Comparison of ENCODE assay signal across 8 cellular contexts in genomic region chr1:26530898-26531598, GRCh38. TPM values are rescaled to one million over a fixed set of nuclear protein-coding genes. Genes with fewer than 3 reads are reported as not detected.
DNase-seq lines count a peak whose midpoint lies in the region; ATAC-seq and TF ChIP-seq lines count a peak whose summit lies in the region.

No MANE protein-coding gene starts in this region.

- no peak overlapping the region for H3K27ac ChIP-seq in ACC112 (ENCODE audit: low read depth, low read length)

- H3K36me3 Mint-ChIP-seq in activated CD8-positive, alpha-beta T cell treated with anti-CD3 and anti-CD28 coated beads for 36 hours (ENCODE audit: low read depth) = no peaks in the 10 kb centered on the region
- H3K36me3 Mint-ChIP-seq in stimulated activated naive CD8-positive, alpha-beta T cell treated with anti-CD3 and anti-CD28 coated beads, Interleukin-15, Interleukin-2, amounts not matched to agents 100 ng/mL and 50 ng/mL, for 24 hours (ENCODE audit: low read depth) = no peaks in the 10 kb centered on the region

- peaks cover 27% of the 10 kb centered on the region for H3K4me1 Mint-ChIP-seq in activated CD8-positive, alpha-beta T cell treated with anti-CD3 and anti-CD28 coated beads for 36 hours (ENCODE audit: low read depth)
- peaks cover 39% of the 10 kb centered on the region for H3K4me1 Mint-ChIP-seq in stimulated activated naive CD8-positive, alpha-beta T cell treated with anti-CD3 and anti-CD28 coated beads, Interleukin-15, Interleukin-2, amounts not matched to agents 100 ng/mL and 50 ng/mL, for 24 hours (ENCODE audit: low read depth)

- DNase-seq in G401 (ENCODE audit: low spot score) (peak; percentile 83), NCI-H1436 treated with DMSO at 0.1 percent for 48 hours (lab: John Stamatoyannopoulos, UW) (peak; percentile 48), posterior vena cava (ENCODE audit: low spot score) (no peak)
- no peak for DNase-seq in activated CD8-positive, alpha-beta T cell treated with anti-CD3 and anti-CD28 coated beads for 36 hours

- POLR2A ChIA-PET in activated CD8-positive, alpha-beta T cell treated with anti-CD3 and anti-CD28 coated beads for 36 hours (lab: Charles Lee) = interaction anchor here (1.2 to 2.3 kb wide), 3 partner anchors 10 to 71 kb away, joined by 3 to 13 read pairs (median 3); no protein-coding TSS in a partner anchor

- H3K36me3 ChIP-seq in ACC112 (ENCODE audit: insufficient read depth, low read length) (no peaks in the 10 kb centered on the region), iPS-15b (ENCODE audit: control insufficient read depth, insufficient read depth, low read length) (no peaks in the 10 kb centered on the region)

- H3K27ac Mint-ChIP-seq in activated CD8-positive, alpha-beta T cell treated with anti-CD3 and anti-CD28 coated beads for 36 hours = no peak overlapping the region
- H3K27ac Mint-ChIP-seq in stimulated activated naive CD8-positive, alpha-beta T cell treated with anti-CD3 and anti-CD28 coated beads, Interleukin-15, Interleukin-2, amounts not matched to agents 100 ng/mL and 50 ng/mL, for 24 hours = no peak overlapping the region

- in situ Hi-C loops in G401 (cut with HindIII; ENCODE audit: low sequenced_read_pairs) = no loop called here

- H3K4me1 ChIP-seq in ACC112 (ENCODE audit: control insufficient read depth, insufficient read depth, low read length, unreplicated experiment) = peaks cover 10% of the 10 kb centered on the region
- peaks cover 10% of the 10 kb centered on the region for H3K4me1 ChIP-seq in iPS-15b (ENCODE audit: control insufficient read depth, insufficient read depth, low read length)

- H3K9me3 Mint-ChIP-seq in activated CD8-positive, alpha-beta T cell treated with anti-CD3 and anti-CD28 coated beads for 36 hours = no peaks in the 10 kb centered on the region
- H3K9me3 Mint-ChIP-seq in stimulated activated naive CD8-positive, alpha-beta T cell treated with anti-CD3 and anti-CD28 coated beads, Interleukin-15, Interleukin-2, amounts not matched to agents 100 ng/mL and 50 ng/mL, for 24 hours = no peaks in the 10 kb centered on the region

- TF ChIP-seq CTCF in activated CD8-positive, alpha-beta T cell treated with anti-CD3 and anti-CD28 coated beads for 36 hours (IDR thresholded peaks at IDR 0.05) = no peak

- ATAC-seq in activated CD8-positive, alpha-beta T cell treated with anti-CD3 and anti-CD28 coated beads for 36 hours = no peak
- ATAC-seq in GM19035 (IDR thresholded peaks at IDR 0.05; ENCODE audit: unreplicated experiment) = no peak

- intact Hi-C loops in activated CD8-positive, alpha-beta T cell treated with anti-CD3 and anti-CD28 coated beads for 36 hours (cut with micrococcal nuclease) = no loop called here
- intact Hi-C loops in posterior vena cava (cut with DNase I) = no loop called here

- H3K4me3 ChIP-seq in ACC112 (ENCODE audit: low read depth, low read length) (peak overlapping the region; percentile 75), iPS-15b (ENCODE audit: low read depth, low read length) (peak overlapping the region; percentile 96)

- CTCF ChIA-PET in activated CD8-positive, alpha-beta T cell treated with anti-CD3 and anti-CD28 coated beads for 36 hours (lab: Charles Lee) = interaction anchor here (1.5 to 4.4 kb wide), 5 partner anchors 7 to 71 kb away, joined by 5 to 26 read pairs (median 8); no protein-coding TSS in a partner anchor

- H3K4me3 Mint-ChIP-seq in activated CD8-positive, alpha-beta T cell treated with anti-CD3 and anti-CD28 coated beads for 36 hours = peak overlapping the region; percentile 82
- H3K4me3 Mint-ChIP-seq in stimulated activated naive CD8-positive, alpha-beta T cell treated with anti-CD3 and anti-CD28 coated beads, Interleukin-15, Interleukin-2, amounts not matched to agents 100 ng/mL and 50 ng/mL, for 24 hours = peak overlapping the region; percentile 87

- H3K27me3 Mint-ChIP-seq in activated CD8-positive, alpha-beta T cell treated with anti-CD3 and anti-CD28 coated beads for 36 hours = peaks cover 3% of the 10 kb centered on the region
- H3K27me3 Mint-ChIP-seq in stimulated activated naive CD8-positive, alpha-beta T cell treated with anti-CD3 and anti-CD28 coated beads, Interleukin-15, Interleukin-2, amounts not matched to agents 100 ng/mL and 50 ng/mL, for 24 hours = no peaks in the 10 kb centered on the region

- no peaks in the 10 kb centered on the region for H3K79me2 ChIP-seq in ACC112 (ENCODE audit: control insufficient read depth, insufficient read depth, low read length, unreplicated experiment)

- peak overlapping the region; percentile 81 for H3K9ac ChIP-seq in iPS-15b (ENCODE audit: low read depth, low read length)

- H2AFZ ChIP-seq in ACC112 (ENCODE audit: low read length, unreplicated experiment) = no peak overlapping the region

- no peaks in the 10 kb centered on the region for H3K9me3 ChIP-seq in iPS-15b (ENCODE audit: control insufficient read depth, insufficient read depth, low read length)

- H3K27me3 ChIP-seq in ACC112 (ENCODE audit: insufficient read depth, low read length) (no peaks in the 10 kb centered on the region), iPS-15b (ENCODE audit: control insufficient read depth, insufficient read depth, low read length) (no peaks in the 10 kb centered on the region)

RNA-seq across cellular contexts. Expression of gene RPS6KA1, which starts 1.5 kb away (rescaled TPM):
- 254 and 296 TPM in 2 replicates for total RNA-seq in G401 (2014; rRNA removed; shearing (Covaris generic))
- total RNA-seq in activated CD8-positive, alpha-beta T cell treated with anti-CD3 and anti-CD28 coated beads for 36 hours = 100 to 1,000 TPM; 139 TPM
- 10 to 100 TPM; 10.2 to 13.9 TPM for total RNA-seq in posterior vena cava

RNA-seq across cellular contexts. Expression of gene HMGN2, which starts 58.8 kb away (rescaled TPM):
- total RNA-seq in G401 (2014; rRNA removed; shearing (Covaris generic)) = 366 and 543 TPM in 2 replicates
- 100 to 1,000 TPM; 837 to 872 TPM for total RNA-seq in activated CD8-positive, alpha-beta T cell treated with anti-CD3 and anti-CD28 coated beads for 36 hours
- total RNA-seq in posterior vena cava = 100 to 1,000 TPM; 129 to 265 TPM

Comparison
In these comparisons a context has a peak if more than half of its experiments do, and no peak if none do; other contexts are left out.
1. DNase-seq: peak in G401 (single experiment) and NCI-H1436 treated with DMSO at 0.1 percent for 48 hours (single experiment); none in activated CD8-positive, alpha-beta T cell treated with anti-CD3 and anti-CD28 coated beads for 36 hours (single experiment) and posterior vena cava (single experiment).
2. RNA of gene RPS6KA1, which starts 1.5 kb away (total RNA-seq): 254 to 296 TPM in G401 and 139 TPM in activated CD8-positive, alpha-beta T cell treated with anti-CD3 and anti-CD28 coated beads for 36 hours; 10.2 to 13.9 TPM in posterior vena cava; every median in the first group is over 4 times any median in the second.